Comparison of ENCODE assay signal across 23 cellular contexts in the genomic region with DNA sequence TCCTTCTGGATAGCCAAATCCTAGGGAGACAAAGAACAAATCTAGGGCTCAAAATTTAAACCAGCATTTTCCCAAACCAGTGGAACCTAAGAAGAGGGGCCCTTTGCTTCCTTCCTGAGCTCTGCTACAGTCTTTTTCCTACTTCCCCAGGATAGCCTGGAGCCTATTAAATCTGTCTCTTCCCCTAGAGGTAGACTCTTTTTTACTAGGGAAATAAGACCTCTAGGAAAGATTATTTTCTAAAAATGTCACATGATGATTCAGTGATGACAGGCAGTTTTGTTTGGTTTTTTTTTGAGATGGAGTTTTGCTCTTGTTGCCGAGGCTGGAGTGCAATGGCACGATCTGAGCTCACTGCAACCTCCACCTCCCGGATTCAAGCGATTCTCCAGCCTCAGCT. TPM values are rescaled to one million over a fixed set of nuclear protein-coding genes. Genes with fewer than 3 reads are reported as not detected.
A peak's percentile ranks its signal among the peaks of the same experiment; 100 is the strongest.
DNase-seq lines count a peak whose midpoint lies in the region; ATAC-seq and TF ChIP-seq lines count a peak whose summit lies in the region.
"Had no signal": no experiment of that assay in that cellular context is flagged by ENCODE, and none has a peak within 500 bp of the region (broad histone marks: within the 10 kb centered on the region; RNA-seq: fewer than 3 reads in every experiment).

No MANE protein-coding gene starts in this region.

- no peak overlapping the region for H3K9ac ChIP-seq in PC-3 (ENCODE audit: low read length)

- peaks cover 2% of the 10 kb centered on the region for H3K4me1 Mint-ChIP-seq in activated CD4-positive, alpha-beta T cell treated with anti-CD3 and anti-CD28 coated beads, Interleukin-2, amount 10 ng/mL, durations not matched to agents 7 days and 5 days
- H3K4me1 Mint-ChIP-seq in activated CD4-positive, alpha-beta T cell treated with anti-CD3 and anti-CD28 coated beads, Interleukin-2, amount 10 ng/mL, durations not matched to agents 24 days and 14 days, result no peaks in the 10 kb centered on the region
- peaks cover 11% of the 10 kb centered on the region for H3K4me1 Mint-ChIP-seq in endothelial cell (ENCODE audit: unreplicated experiment)
- no peaks in the 10 kb centered on the region for H3K4me1 Mint-ChIP-seq in T-helper 2 cell treated with Interferon-gamma antibody and Interleukin-4, amounts not matched to agents 5 μg/mL and 100 μg/mL, for 36 hours (ENCODE audit: low read depth)
- H3K4me1 Mint-ChIP-seq: CD4-positive, alpha-beta memory T cell had no signal

- POLR2A ChIA-PET in activated CD4-positive, alpha-beta T cell treated with anti-CD3 and anti-CD28 coated beads, Interleukin-2, amount 10 ng/mL, durations not matched to agents 7 days and 5 days (lab: Charles Lee), result no interaction called here
- POLR2A ChIA-PET in PC-3 (lab: Charles Lee; ENCODE audit: unreplicated experiment), result no interaction called here

- H3F3A ChIP-seq in PC-3 (ENCODE audit: low read length, unreplicated experiment), result peaks cover 6% of the 10 kb centered on the region

- H3K4me3 ChIP-seq in PC-3 (ENCODE audit: low read length) (no peak overlapping the region), foreskin fibroblast (ENCODE audit: low read depth in 1 of 2, low read length in 2 of 2) (no peak overlapping the region)
- H3K4me3 ChIP-seq: BLaER1 treated with 17β-estradiol and CSF1 and Interleukin-3, amounts not matched to agents 10 nM and 100 nM; HAP-1 had no signal

- H3K27me3 Mint-ChIP-seq in activated CD4-positive, alpha-beta T cell treated with anti-CD3 and anti-CD28 coated beads, Interleukin-2, amount 10 ng/mL, durations not matched to agents 7 days and 5 days, result no peaks in the 10 kb centered on the region
- no peaks in the 10 kb centered on the region for H3K27me3 Mint-ChIP-seq in activated CD4-positive, alpha-beta T cell treated with anti-CD3 and anti-CD28 coated beads, Interleukin-2, amount 10 ng/mL, durations not matched to agents 24 days and 14 days
- no peaks in the 10 kb centered on the region for H3K27me3 Mint-ChIP-seq in endothelial cell (ENCODE audit: unreplicated experiment)
- H3K27me3 Mint-ChIP-seq in T-helper 2 cell treated with Interferon-gamma antibody and Interleukin-4, amounts not matched to agents 5 μg/mL and 100 μg/mL, for 36 hours (ENCODE audit: low read depth), result no peaks in the 10 kb centered on the region
- H3K27me3 Mint-ChIP-seq: CD4-positive, alpha-beta memory T cell had no signal

- no peak for DNase-seq in activated CD4-positive, alpha-beta T cell treated with anti-CD3 and anti-CD28 coated beads, Interleukin-2, amount 10 ng/mL, durations not matched to agents 7 days and 5 days
- no peak for DNase-seq in activated CD4-positive, alpha-beta T cell treated with anti-CD3 and anti-CD28 coated beads, Interleukin-2, amount 10 ng/mL, durations not matched to agents 24 days and 14 days
- DNase-seq in PC-3, result peak; percentile 52
- no peak for DNase-seq in endothelial cell (ENCODE audit: low spot score)
- no peak for DNase-seq in foreskin fibroblast
- DNase-seq in T-helper 2 cell treated with Interferon-gamma antibody and Interleukin-4, amounts not matched to agents 5 μg/mL and 100 μg/mL, for 36 hours (ENCODE audit: low spot score), result no peak
- DNase-seq: 8988T; CD4-positive, alpha-beta memory T cell; COR-L47; GOT3; NCI-H1092 treated with DMSO at 0.1 percent for 48 hours; NCI-H1436; NCI-H187 treated with DMSO at 0.1 percent for 48 hours; NCI-H524; NCI-H748 treated with DMSO at 0.1 percent for 48 hours; NK-92 treated with Interleukin-12 subunit alpha and Interleukin-12 subunit beta, amount 100 ng/mL, for 24 hours; RPMI8226; SHP77 had no signal

- peaks cover 60% of the 10 kb centered on the region for H3K36me3 Mint-ChIP-seq in activated CD4-positive, alpha-beta T cell treated with anti-CD3 and anti-CD28 coated beads, Interleukin-2, amount 10 ng/mL, durations not matched to agents 7 days and 5 days (ENCODE audit: low read depth)
- H3K36me3 Mint-ChIP-seq in activated CD4-positive, alpha-beta T cell treated with anti-CD3 and anti-CD28 coated beads, Interleukin-2, amount 10 ng/mL, durations not matched to agents 24 days and 14 days (ENCODE audit: low read depth), result peaks cover 64% of the 10 kb centered on the region
- H3K36me3 Mint-ChIP-seq in endothelial cell (ENCODE audit: low read depth, unreplicated experiment), result peaks cover 11% of the 10 kb centered on the region
- H3K36me3 Mint-ChIP-seq in T-helper 2 cell treated with Interferon-gamma antibody and Interleukin-4, amounts not matched to agents 5 μg/mL and 100 μg/mL, for 36 hours (ENCODE audit: low read depth), result peaks cover 42% of the 10 kb centered on the region

- H3K27ac Mint-ChIP-seq in activated CD4-positive, alpha-beta T cell treated with anti-CD3 and anti-CD28 coated beads, Interleukin-2, amount 10 ng/mL, durations not matched to agents 7 days and 5 days, result peak overlapping the region; percentile 64
- no peak overlapping the region for H3K27ac Mint-ChIP-seq in activated CD4-positive, alpha-beta T cell treated with anti-CD3 and anti-CD28 coated beads, Interleukin-2, amount 10 ng/mL, durations not matched to agents 24 days and 14 days
- H3K27ac Mint-ChIP-seq in endothelial cell (ENCODE audit: unreplicated experiment), result peak overlapping the region; percentile 30
- H3K27ac Mint-ChIP-seq in T-helper 2 cell treated with Interferon-gamma antibody and Interleukin-4, amounts not matched to agents 5 μg/mL and 100 μg/mL, for 36 hours, result no peak overlapping the region

- H3K27ac ChIP-seq in C4-2B (peak overlapping the region; percentile 94), PC-3 (ENCODE audit: low read length) (peak overlapping the region; percentile 60)
- H3K27ac ChIP-seq: BLaER1 treated with 17β-estradiol and CSF1 and Interleukin-3, amounts not matched to agents 10 nM and 100 nM had no signal

- no peaks in the 10 kb centered on the region for H3K9me3 ChIP-seq in PC-3 (ENCODE audit: low read length)
- H3K9me3 ChIP-seq: BLaER1 treated with 17β-estradiol and CSF1 and Interleukin-3, amounts not matched to agents 10 nM and 100 nM; HAP-1 had no signal

- no peak for TF ChIP-seq CTCF in C4-2B (conservative IDR thresholded peaks at IDR 0.05)
- TF ChIP-seq CTCF in PC-3 (conservative IDR thresholded peaks at IDR 0.05; ENCODE audit: low read depth, low read length), result no peak
- no peak for TF ChIP-seq CTCF in endothelial cell (IDR thresholded peaks at IDR 0.05; ENCODE audit: unreplicated experiment)
- no peak for TF ChIP-seq CTCF in foreskin fibroblast (IDR thresholded peaks at IDR 0.05; ENCODE audit: low read depth, low read length)

- H3K27me3 ChIP-seq in PC-3 (ENCODE audit: low read length), result no peaks in the 10 kb centered on the region
- H3K27me3 ChIP-seq: BLaER1 treated with 17β-estradiol and CSF1 and Interleukin-3, amounts not matched to agents 10 nM and 100 nM had no signal

- H3K79me2 ChIP-seq in PC-3 (ENCODE audit: low read length), result no peaks in the 10 kb centered on the region

- no peak overlapping the region for H3K4me3 Mint-ChIP-seq in activated CD4-positive, alpha-beta T cell treated with anti-CD3 and anti-CD28 coated beads, Interleukin-2, amount 10 ng/mL, durations not matched to agents 7 days and 5 days
- H3K4me3 Mint-ChIP-seq in activated CD4-positive, alpha-beta T cell treated with anti-CD3 and anti-CD28 coated beads, Interleukin-2, amount 10 ng/mL, durations not matched to agents 24 days and 14 days, result no peak overlapping the region
- no peak overlapping the region for H3K4me3 Mint-ChIP-seq in endothelial cell (ENCODE audit: unreplicated experiment)
- no peak overlapping the region for H3K4me3 Mint-ChIP-seq in T-helper 2 cell treated with Interferon-gamma antibody and Interleukin-4, amounts not matched to agents 5 μg/mL and 100 μg/mL, for 36 hours
- H3K4me3 Mint-ChIP-seq: CD4-positive, alpha-beta memory T cell had no signal

- no peak overlapping the region for H2AFZ ChIP-seq in PC-3 (ENCODE audit: low read length)

- H3K4me2 ChIP-seq in PC-3 (ENCODE audit: low read length), result peak overlapping the region; percentile 43

- no peaks in the 10 kb centered on the region for H4K20me1 ChIP-seq in PC-3 (ENCODE audit: low read length)

- peaks cover 46% of the 10 kb centered on the region for H3K36me3 ChIP-seq in PC-3 (ENCODE audit: low read depth, low read length)

- peaks cover 18% of the 10 kb centered on the region for H3K4me1 ChIP-seq in PC-3 (ENCODE audit: insufficient read depth, low read length)

- BruUV-seq in PC-3 (replicated peaks; lab: Mats Ljungman, UMichigan), result no TSS peak

- CTCF ChIA-PET in activated CD4-positive, alpha-beta T cell treated with anti-CD3 and anti-CD28 coated beads, Interleukin-2, amount 10 ng/mL, durations not matched to agents 7 days and 5 days (lab: Charles Lee), result interaction anchor here (0.5 to 1.8 kb wide), 4 partner anchors 8 to 46 kb away, joined by 3 to 6 read pairs (median 4); no protein-coding TSS in a partner anchor
- CTCF ChIA-PET in PC-3 (lab: Charles Lee), result interaction anchor here (0.7 to 1.6 kb wide), 2 partner anchors 122 to 158 kb away, joined by 3 to 5 read pairs; a partner anchor contains a TSS

- no peaks in the 10 kb centered on the region for H3K9me3 Mint-ChIP-seq in activated CD4-positive, alpha-beta T cell treated with anti-CD3 and anti-CD28 coated beads, Interleukin-2, amount 10 ng/mL, durations not matched to agents 7 days and 5 days
- H3K9me3 Mint-ChIP-seq in activated CD4-positive, alpha-beta T cell treated with anti-CD3 and anti-CD28 coated beads, Interleukin-2, amount 10 ng/mL, durations not matched to agents 24 days and 14 days, result no peaks in the 10 kb centered on the region
- H3K9me3 Mint-ChIP-seq in endothelial cell (ENCODE audit: unreplicated experiment), result no peaks in the 10 kb centered on the region
- H3K9me3 Mint-ChIP-seq in T-helper 2 cell treated with Interferon-gamma antibody and Interleukin-4, amounts not matched to agents 5 μg/mL and 100 μg/mL, for 36 hours, result no peaks in the 10 kb centered on the region
- H3K9me3 Mint-ChIP-seq: CD4-positive, alpha-beta memory T cell had no signal

- intact Hi-C loops in activated CD4-positive, alpha-beta T cell treated with anti-CD3 and anti-CD28 coated beads, Interleukin-2, amount 10 ng/mL, durations not matched to agents 24 days and 14 days (cut with micrococcal nuclease), result no loop called here
- intact Hi-C loops in PC-3 (cut with micrococcal nuclease), result no loop called here

- H3K9me2 ChIP-seq in PC-3 (replicated peaks; ENCODE audit: low read length), result no peaks in the 10 kb centered on the region

- ATAC-seq in PC-3 (peak; percentile 68), GM18868 (IDR thresholded peaks at IDR 0.05; ENCODE audit: unreplicated experiment) (no peak)

RNA-seq across cellular contexts. Expression of a gene that starts 18.5 kb away (rescaled TPM):
- 10 to 100 TPM; 26.0 to 32.6 TPM for total RNA-seq in activated CD4-positive, alpha-beta T cell treated with anti-CD3 and anti-CD28 coated beads, Interleukin-2, amount 10 ng/mL, durations not matched to agents 7 days and 5 days
- 36.1 and 38.9 TPM in 2 replicates for total RNA-seq in activated CD4-positive, alpha-beta T cell treated with anti-CD3 and anti-CD28 coated beads, Interleukin-2, amount 10 ng/mL, durations not matched to agents 24 days and 14 days
- total RNA-seq in PC-3 (2014; rRNA removed) (21.4 and 34.0 TPM in 2 replicates), endothelial cell (ENCODE audit: unreplicated experiment) (34.4 TPM)

RNA-seq across cellular contexts. Expression of a gene that starts 27.3 kb away (rescaled TPM):
- total RNA-seq in activated CD4-positive, alpha-beta T cell treated with anti-CD3 and anti-CD28 coated beads, Interleukin-2, amount 10 ng/mL, durations not matched to agents 7 days and 5 days, result 10 to 100 TPM; 33.9 to 35.5 TPM
- total RNA-seq in activated CD4-positive, alpha-beta T cell treated with anti-CD3 and anti-CD28 coated beads, Interleukin-2, amount 10 ng/mL, durations not matched to agents 24 days and 14 days, result 34.7 and 37.2 TPM in 2 replicates
- 58.9 and 65.8 TPM in 2 replicates for total RNA-seq in PC-3 (2014; rRNA removed)
- 4.6 TPM for total RNA-seq in endothelial cell (ENCODE audit: unreplicated experiment)

RNA-seq across cellular contexts. Expression of a gene that starts 33.2 kb away (rescaled TPM):
- 1 to 10 TPM; 1.0 to 1.3 TPM for total RNA-seq in activated CD4-positive, alpha-beta T cell treated with anti-CD3 and anti-CD28 coated beads, Interleukin-2, amount 10 ng/mL, durations not matched to agents 7 days and 5 days
- total RNA-seq in activated CD4-positive, alpha-beta T cell treated with anti-CD3 and anti-CD28 coated beads, Interleukin-2, amount 10 ng/mL, durations not matched to agents 24 days and 14 days, result 0.43 and 0.51 TPM in 2 replicates
- total RNA-seq in PC-3 (2014; rRNA removed), result 0.63 and 1.5 TPM in 2 replicates
- total RNA-seq in endothelial cell (ENCODE audit: unreplicated experiment), result not detected
- total RNA-seq: SK-MEL-5 had no signal

RNA-seq across cellular contexts. Expression of a gene that starts 41.6 kb away (rescaled TPM):
- total RNA-seq in activated CD4-positive, alpha-beta T cell treated with anti-CD3 and anti-CD28 coated beads, Interleukin-2, amount 10 ng/mL, durations not matched to agents 7 days and 5 days, result 10 to 100 TPM; 59.9 to 66.7 TPM
- 67.5 and 70.3 TPM in 2 replicates for total RNA-seq in activated CD4-positive, alpha-beta T cell treated with anti-CD3 and anti-CD28 coated beads, Interleukin-2, amount 10 ng/mL, durations not matched to agents 24 days and 14 days
- 17.3 and 21.9 TPM in 2 replicates for total RNA-seq in PC-3 (2014; rRNA removed)
- 9.6 TPM for total RNA-seq in endothelial cell (ENCODE audit: unreplicated experiment)

Comparison
In these comparisons a context has a peak if more than half of its experiments do, and no peak if none do; other contexts are left out.
1. H3K27ac Mint-ChIP-seq: peak in activated CD4-positive, alpha-beta T cell treated with anti-CD3 and anti-CD28 coated beads, Interleukin-2, amount 10 ng/mL, durations not matched to agents 7 days and 5 days (single experiment) and endothelial cell (single experiment); none in activated CD4-positive, alpha-beta T cell treated with anti-CD3 and anti-CD28 coated beads, Interleukin-2, amount 10 ng/mL, durations not matched to agents 24 days and 14 days (single experiment) and T-helper 2 cell treated with Interferon-gamma antibody and Interleukin-4, amounts not matched to agents 5 μg/mL and 100 μg/mL, for 36 hours (single experiment).